11 cellular contexts compared by ENCODE assay signal in the genomic region with DNA sequence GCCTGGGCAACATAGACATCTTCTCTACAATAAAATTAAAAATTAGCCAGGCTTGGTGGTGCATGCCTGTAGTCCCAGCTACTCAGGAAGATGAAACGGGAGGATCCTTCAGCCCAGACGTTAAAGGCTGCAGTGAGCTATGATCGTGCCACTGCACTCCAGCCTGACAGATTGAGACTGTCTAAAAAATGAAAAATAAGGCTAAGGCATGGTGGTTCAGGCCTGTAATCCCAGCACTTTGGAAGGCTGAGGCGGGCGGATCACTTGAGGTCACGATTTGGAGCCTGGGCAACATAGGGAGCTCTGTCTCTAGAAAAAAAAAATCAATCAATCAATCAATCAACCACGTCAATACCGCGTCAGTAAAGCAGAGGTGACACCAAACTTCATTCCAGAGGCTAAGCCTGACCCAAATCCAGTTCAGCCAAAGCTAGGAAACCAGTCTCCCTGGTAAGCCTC. TPM values are rescaled to one million over a fixed set of nuclear protein-coding genes. Genes with fewer than 3 reads are reported as not detected.
DNase-seq lines count a peak whose midpoint lies in the region; ATAC-seq lines count a peak whose summit lies in the region.
"Had no signal": no experiment of that assay in that cellular context is flagged by ENCODE, and none has a peak within 500 bp of the region (broad histone marks: within the 10 kb centered on the region; RNA-seq: fewer than 3 reads in every experiment).

No MANE protein-coding gene starts in this region.

- no peaks in the 10 kb centered on the region for H3K27me3 ChIP-seq in stomach smooth muscle (ENCODE audit: control insufficient read depth in 1 of 2, insufficient read depth in 2 of 2, low read length in 2 of 2)
- H3K27me3 ChIP-seq: gastrocnemius medialis had no signal

- no peaks in the 10 kb centered on the region for H3K27me3 Mint-ChIP-seq in activated T-helper 17 cell treated with anti-CD3 and anti-CD28 coated beads, Interleukin-2, amount 50 U/mL, for 72 hours
- H3K27me3 Mint-ChIP-seq in memory B cell = no peaks in the 10 kb centered on the region

- H3K9ac ChIP-seq in stomach smooth muscle (ENCODE audit: low read length in 2 of 2) = peak overlapping the region; percentile 39 to 68

- H3K36me3 Mint-ChIP-seq in activated T-helper 17 cell treated with anti-CD3 and anti-CD28 coated beads, Interleukin-2, amount 50 U/mL, for 72 hours (ENCODE audit: low read depth) = no peaks in the 10 kb centered on the region
- no peaks in the 10 kb centered on the region for H3K36me3 Mint-ChIP-seq in memory B cell

- H3K4me3 Mint-ChIP-seq in activated T-helper 17 cell treated with anti-CD3 and anti-CD28 coated beads, Interleukin-2, amount 50 U/mL, for 72 hours = peak overlapping the region; percentile 50
- H3K4me3 Mint-ChIP-seq in memory B cell = no peak overlapping the region

- DNase-seq in NCI-H82 (lab: John Stamatoyannopoulos, UW) (peak; percentile 66), NCI-H82 treated with DMSO at 0.1 percent for 48 hours (lab: John Stamatoyannopoulos, UW; ENCODE audit: unreplicated experiment) (no peak), memory B cell (ENCODE audit: low spot score in 2 of 2) (no peak), AG20443 (ENCODE audit: low spot score) (no peak)

- peak overlapping the region in 1 of 2 donors; percentile 66 for H3K4me3 ChIP-seq in stomach smooth muscle (ENCODE audit: low read length in 2 of 2)
- H3K4me3 ChIP-seq: lung had no signal

- no peaks in the 10 kb centered on the region for H3K9me3 ChIP-seq in stomach smooth muscle (ENCODE audit: control insufficient read depth in 2 of 2, low read length in 2 of 2)
- H3K9me3 ChIP-seq: gastrocnemius medialis had no signal

- no peak overlapping the region for H3K27ac ChIP-seq in stomach smooth muscle (ENCODE audit: low read length)
- H3K27ac ChIP-seq: 22Rv1 had no signal

- H3K4me1 Mint-ChIP-seq in activated T-helper 17 cell treated with anti-CD3 and anti-CD28 coated beads, Interleukin-2, amount 50 U/mL, for 72 hours = no peaks in the 10 kb centered on the region
- H3K4me1 Mint-ChIP-seq in memory B cell = peaks cover 10% of the 10 kb centered on the region

- no peak overlapping the region for H3K27ac Mint-ChIP-seq in activated T-helper 17 cell treated with anti-CD3 and anti-CD28 coated beads, Interleukin-2, amount 50 U/mL, for 72 hours
- H3K27ac Mint-ChIP-seq in memory B cell = peak overlapping the region; percentile 68

- H3K36me3 ChIP-seq in stomach smooth muscle (ENCODE audit: control insufficient read depth in 2 of 2, insufficient read depth in 2 of 2, low read length in 2 of 2) = no peaks in the 10 kb centered on the region
- H3K36me3 ChIP-seq: gastrocnemius medialis had no signal

- no peaks in the 10 kb centered on the region for H3K9me3 Mint-ChIP-seq in activated T-helper 17 cell treated with anti-CD3 and anti-CD28 coated beads, Interleukin-2, amount 50 U/mL, for 72 hours
- no peaks in the 10 kb centered on the region for H3K9me3 Mint-ChIP-seq in memory B cell

- no peak for ATAC-seq in activated T-helper 17 cell treated with anti-CD3 and anti-CD28 coated beads, Interleukin-2, amount 50 U/mL, for 72 hours (replicated peaks)
- ATAC-seq in memory B cell (ENCODE audit: low read depth) (no peak), GM19452 (IDR thresholded peaks at IDR 0.05; ENCODE audit: unreplicated experiment) (no peak), GM18502 (IDR thresholded peaks at IDR 0.05; ENCODE audit: poor library complexity, unreplicated experiment) (no peak)

- H3K4me1 ChIP-seq in stomach smooth muscle (ENCODE audit: control insufficient read depth, insufficient read depth, low read length) = peaks cover 9% of the 10 kb centered on the region
- H3K4me1 ChIP-seq: gastrocnemius medialis had no signal

RNA-seq across cellular contexts. Expression of a gene that starts 31.1 kb away (rescaled TPM):
- total RNA-seq in activated T-helper 17 cell treated with anti-CD3 and anti-CD28 coated beads, Interleukin-2, amount 50 U/mL, for 72 hours = 100 to 1,000 TPM in 1 of 2 donors, 10 to 100 TPM in 1; 68.0 to 113 TPM
